ENCODE assay signal across 16 cellular contexts in genomic region chr6:157224957-157225574, GRCh38.
DNase-seq lines count a peak whose midpoint lies in the region; TF ChIP-seq lines count a peak whose summit lies in the region.
"Had no signal": no experiment of that assay in that cellular context is flagged by ENCODE, and none has a peak within 500 bp of the region (broad histone marks: within the 10 kb centered on the region; RNA-seq: fewer than 3 reads in every experiment).

No MANE protein-coding gene starts in this region.

- no peak overlapping the region for H3K4me3 ChIP-seq in BE2C (ENCODE audit: low read depth, low read length)
- H3K4me3 ChIP-seq in H7 (ENCODE audit: insufficient read depth, low read depth, low read length): no peak overlapping the region
- no peak overlapping the region for H3K4me3 ChIP-seq in esophagus squamous epithelium
- no peak overlapping the region for H3K4me3 ChIP-seq in skeletal muscle tissue (ENCODE audit: low read length in 3 of 3)
- H3K4me3 ChIP-seq: HAP-1, SJCRH30 had no signal

- no peaks in the 10 kb centered on the region for H3K9me3 ChIP-seq in BE2C
- no peaks in the 10 kb centered on the region for H3K9me3 ChIP-seq in esophagus squamous epithelium
- H3K9me3 ChIP-seq in skeletal muscle tissue (ENCODE audit: control insufficient read depth in 3 of 3, low read length in 3 of 3): no peaks in the 10 kb centered on the region
- H3K9me3 ChIP-seq: HAP-1, SJCRH30 had no signal

- H3K27ac ChIP-seq in esophagus squamous epithelium (peak overlapping the region; percentile 17 to 93 (median 80)), skeletal muscle tissue (ENCODE audit: low read depth, low read length) (peak overlapping the region; percentile 33)
- H3K27ac ChIP-seq: SJCRH30 had no signal

- no peaks in the 10 kb centered on the region for H3K27me3 ChIP-seq in BE2C
- no peaks in the 10 kb centered on the region for H3K27me3 ChIP-seq in H7 (ENCODE audit: control insufficient read depth, insufficient read depth, low read length)
- H3K27me3 ChIP-seq in esophagus squamous epithelium: no peaks in the 10 kb centered on the region
- H3K27me3 ChIP-seq in skeletal muscle tissue (ENCODE audit: control insufficient read depth in 3 of 3, insufficient read depth in 3 of 3, low read length in 3 of 3): no peaks in the 10 kb centered on the region
- H3K27me3 ChIP-seq: SJCRH30 had no signal

- no peaks in the 10 kb centered on the region for H3K36me3 ChIP-seq in BE2C
- H3K36me3 ChIP-seq in H7 (replicated peaks; ENCODE audit: control insufficient read depth, insufficient read depth, low read length): no peaks in the 10 kb centered on the region
- no peaks in the 10 kb centered on the region for H3K36me3 ChIP-seq in esophagus squamous epithelium
- H3K36me3 ChIP-seq in skeletal muscle tissue (ENCODE audit: control insufficient read depth in 3 of 3, insufficient read depth in 3 of 3, low read length in 3 of 3): no peaks in the 10 kb centered on the region
- H3K36me3 ChIP-seq: HAP-1, SJCRH30 had no signal

- intact Hi-C loops in esophagus squamous epithelium (cut with DNase I): no loop called here

- H3K4me1 ChIP-seq in BE2C (peaks cover 14% of the 10 kb centered on the region), esophagus squamous epithelium (peaks cover 13 to 59% (median 29%) of the 10 kb centered on the region in 3 donors), skeletal muscle tissue (ENCODE audit: control insufficient read depth in 3 of 3, insufficient read depth in 3 of 3, low read length in 3 of 3) (peaks cover 21 to 28% (median 27%) of the 10 kb centered on the region in 3 donors)

- TF ChIP-seq CTCF in BE2C (IDR thresholded peaks at IDR 0.05; ENCODE audit: low read depth, low read length) (no peak), esophagus squamous epithelium (IDR thresholded peaks at IDR 0.05) (no peak)

- peak; percentile 53 for DNase-seq in BE2C
- peak; percentile 60 for DNase-seq in H7
- DNase-seq in esophagus squamous epithelium (lab: John Stamatoyannopoulos, UW): no peak
- no peak for DNase-seq in NCI-H510A (lab: John Stamatoyannopoulos, UW)
- DNase-seq in inferior parietal cortex (ENCODE audit: extremely low spot score): no peak
- DNase-seq in activated naive CD4-positive, alpha-beta T cell treated with Interleukin-2 at 50 U/mL for 16 hours: no peak
- no peak for DNase-seq in midbrain (lab: John Stamatoyannopoulos, UW)
- DNase-seq: activated naive CD4-positive, alpha-beta T cell treated with anti-CD3 and anti-CD28 coated beads for 36 hours; effector CD8-positive, alpha-beta T cell; MM.1S; NCI-H187 treated with DMSO at 0.1 percent for 48 hours; NCI-H526; stimulated activated naive CD8-positive, alpha-beta T cell treated with anti-CD3 and anti-CD28 coated beads, Interleukin-15, amount 100 ng/mL, for 72 hours had no signal

- WGBS in esophagus squamous epithelium, 2 donors: 92 to 97% methylated on average over 8 to 12 of the region's 26 CpGs

- H3K9ac ChIP-seq in skeletal muscle tissue (ENCODE audit: low read depth in 1 of 3, low read length in 3 of 3): no peak overlapping the region

- TF ChIP-seq POLR2A in esophagus squamous epithelium (IDR thresholded peaks at IDR 0.05): no peak

Comparison
In these comparisons a context has a peak if more than half of its experiments do, and no peak if none do; other contexts are left out.
1. DNase-seq: peak in BE2C (single experiment) and H7 (single experiment); none in esophagus squamous epithelium (single experiment), NCI-H510A (single experiment), inferior parietal cortex (single experiment), activated naive CD4-positive, alpha-beta T cell treated with Interleukin-2 at 50 U/mL for 16 hours (single experiment) and midbrain (single experiment).